ENCODE assay signal across 8 cellular contexts in the genomic region with DNA sequence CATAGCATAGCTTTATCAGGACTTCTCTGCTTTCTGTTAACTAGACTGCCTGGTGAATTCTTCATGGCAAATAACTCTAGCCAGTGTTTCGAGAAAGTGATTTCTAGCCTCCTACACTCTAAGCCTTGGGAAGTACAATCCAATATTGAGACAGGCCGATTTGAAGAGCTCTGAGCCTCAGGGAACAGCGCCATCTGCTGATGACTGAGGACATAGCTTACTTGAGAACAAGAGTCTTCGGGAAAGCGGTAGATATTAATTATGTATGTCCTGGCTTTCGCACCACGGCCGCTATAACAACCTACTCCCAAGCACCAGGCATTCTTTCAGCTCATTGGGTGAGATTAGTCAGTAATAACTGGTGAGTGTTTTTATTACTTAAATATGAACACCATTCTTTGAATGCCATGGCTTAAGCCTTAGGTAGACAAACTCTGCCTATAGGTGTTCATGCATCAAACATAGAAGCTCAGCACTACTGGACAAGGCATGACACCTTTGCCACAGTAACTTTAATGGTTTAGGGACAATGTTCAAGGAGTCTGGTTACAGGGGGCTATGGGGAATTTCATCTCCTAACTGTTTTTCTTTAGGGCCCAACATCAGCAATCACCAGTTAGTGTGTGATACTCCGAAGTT.
DNase-seq lines count a peak whose midpoint lies in the region; ATAC-seq, FAIRE-seq and TF ChIP-seq lines count a peak whose summit lies in the region.

No MANE protein-coding gene starts in this region.

- H3K36me3 ChIP-seq in parathyroid adenoma (ENCODE audit: control insufficient read depth, insufficient read depth, low read length): no peaks in the 10 kb centered on the region

- no peak overlapping the region for H3K9ac ChIP-seq in parathyroid adenoma

- H3K79me2 ChIP-seq in parathyroid adenoma: no peaks in the 10 kb centered on the region

- TF ChIP-seq CTCF in parathyroid adenoma (IDR thresholded peaks at IDR 0.05): peak; percentile 79

- no peak overlapping the region for H3K4me3 ChIP-seq in parathyroid adenoma (ENCODE audit: low read depth, low read length)

- ATAC-seq in GM18502 (IDR thresholded peaks at IDR 0.05; ENCODE audit: poor library complexity, unreplicated experiment): peak; percentile 86
- ATAC-seq in HG03175 (IDR thresholded peaks at IDR 0.05; ENCODE audit: unreplicated experiment): peak; percentile 83

- no peaks in the 10 kb centered on the region for H3K27me3 ChIP-seq in parathyroid adenoma (ENCODE audit: control insufficient read depth, insufficient read depth, low read length)

- peak; percentile 71 for DNase-seq in AG20443 (ENCODE audit: low spot score)
- peak; percentile 2 for DNase-seq in NCI-H226
- DNase-seq in activated CD4-positive, alpha-beta T cell treated with anti-CD3 and anti-CD28 coated beads, Interleukin-2, amount 50 U/mL, for 1 hour: peak; percentile 1
- peak; percentile 75 for DNase-seq in globus pallidus (ENCODE audit: low spot score)
- no peak for DNase-seq in GM12892 (ENCODE audit: insufficient read length)

- H3K27ac ChIP-seq in parathyroid adenoma: no peak overlapping the region

- H2AFZ ChIP-seq in parathyroid adenoma: no peak overlapping the region

- FAIRE-seq in GM12892 (lab: Jason Lieb, UNC): no peak

- H3K4me1 ChIP-seq in parathyroid adenoma: no peaks in the 10 kb centered on the region

- H3K4me2 ChIP-seq in parathyroid adenoma (ENCODE audit: low read length): no peak overlapping the region

- TF ChIP-seq POLR2A in GM12892 (IDR thresholded peaks at IDR 0.05; ENCODE audit: low read depth, low read length): no peak

- H3K9me3 ChIP-seq in parathyroid adenoma (ENCODE audit: control insufficient read depth, low read length): no peaks in the 10 kb centered on the region
